In the genomic region with DNA sequence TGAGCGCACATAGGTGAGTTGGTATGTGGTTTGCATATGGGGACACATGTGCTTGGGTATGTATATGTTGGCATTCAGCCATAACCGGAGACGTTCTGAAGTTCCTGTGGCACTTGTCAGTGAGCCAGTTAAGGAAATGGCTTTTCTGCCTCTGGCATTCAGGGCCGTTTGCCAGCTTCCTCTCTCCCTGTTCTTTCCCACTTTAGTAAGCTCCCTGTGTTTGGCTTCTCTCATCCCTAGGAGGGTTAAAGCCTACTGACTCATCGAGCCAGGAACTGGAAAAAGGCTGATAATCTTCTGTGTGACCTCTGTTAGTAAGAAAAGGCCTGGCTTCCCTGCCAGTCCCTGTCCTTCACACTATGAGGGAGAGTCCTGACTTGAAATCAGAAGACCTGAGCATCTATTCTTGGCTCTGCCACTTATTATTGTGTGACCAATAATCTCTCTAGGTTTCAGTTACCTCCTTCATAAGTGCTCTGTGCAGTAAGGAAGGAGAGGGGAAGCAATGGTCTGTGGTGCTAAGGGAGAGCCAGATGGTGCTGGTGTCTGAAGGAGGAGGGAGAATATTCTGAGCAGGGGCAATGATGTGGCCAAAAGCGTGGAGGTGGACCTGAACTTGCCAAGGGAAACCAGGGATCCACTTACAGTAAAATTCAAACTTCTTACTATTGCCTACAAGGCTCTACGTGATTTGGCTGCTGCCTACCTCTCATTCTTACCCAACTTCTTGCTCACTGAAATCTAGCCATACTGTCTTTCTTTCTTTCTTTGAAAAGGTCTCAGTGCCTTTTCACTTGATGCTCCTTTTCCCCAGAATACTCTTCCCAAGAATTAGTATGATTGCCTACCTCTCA, we compare ENCODE assay signal across 1 cellular context.
TF ChIP-seq lines count a peak whose summit lies in the region.

No MANE protein-coding gene starts in this region.

TF ChIP-seq in HEK293, 187 proteins besides CTCF, POLR2A, EP300 and RAD21 (continued from another document):
- TF ChIP-seq ZNF600 (tag by site-specific recombination; IDR thresholded peaks at IDR 0.05) (peak; percentile 77), ZNF658 (tag by site-specific recombination; IDR thresholded peaks at IDR 0.05) (no peak), HOXA7 (CRISPR knock-in tag; IDR thresholded peaks at IDR 0.05; ENCODE audit: borderline replicate concordance) (no peak), SETDB1 (IDR thresholded peaks at IDR 0.05; ENCODE audit: insufficient read length, low read length) (no peak), ZNF302 (tag by site-specific recombination; IDR thresholded peaks at IDR 0.05; ENCODE audit: low read depth) (no peak), ZNF596 (tag by site-specific recombination; IDR thresholded peaks at IDR 0.05) (no peak), MEIS1 (CRISPR knock-in tag; IDR thresholded peaks at IDR 0.05; ENCODE audit: borderline replicate concordance) (no peak), ZNF654 (tag by site-specific recombination; IDR thresholded peaks at IDR 0.05; ENCODE audit: low read depth) (no peak), ZNF571 (tag by site-specific recombination; IDR thresholded peaks at IDR 0.05) (no peak), ZBTB17 (tag by site-specific recombination; IDR thresholded peaks at IDR 0.05) (peak; percentile 72), ZNF202 (tag by site-specific recombination; IDR thresholded peaks at IDR 0.05; ENCODE audit: borderline replicate concordance) (no peak), PRDM1 (tag by site-specific recombination; IDR thresholded peaks at IDR 0.05) (no peak), KLF9 (tag by site-specific recombination; IDR thresholded peaks at IDR 0.05; ENCODE audit: low read depth) (no peak), ZSCAN30 (tag by site-specific recombination; IDR thresholded peaks at IDR 0.05) (0 out of 2 replicates have a peak, but pooled peaks have one; percentile 23), ZNF664 (tag by site-specific recombination; IDR thresholded peaks at IDR 0.05) (no peak), ZNF248 (tag by site-specific recombination; IDR thresholded peaks at IDR 0.05) (no peak), TRIM28 (IDR thresholded peaks at IDR 0.05; ENCODE audit: borderline replicate concordance, low read length) (no peak), ZNF211 (tag by site-specific recombination; IDR thresholded peaks at IDR 0.05; ENCODE audit: low read depth) (no peak)
- TF ChIP-seq, protein P1, sequence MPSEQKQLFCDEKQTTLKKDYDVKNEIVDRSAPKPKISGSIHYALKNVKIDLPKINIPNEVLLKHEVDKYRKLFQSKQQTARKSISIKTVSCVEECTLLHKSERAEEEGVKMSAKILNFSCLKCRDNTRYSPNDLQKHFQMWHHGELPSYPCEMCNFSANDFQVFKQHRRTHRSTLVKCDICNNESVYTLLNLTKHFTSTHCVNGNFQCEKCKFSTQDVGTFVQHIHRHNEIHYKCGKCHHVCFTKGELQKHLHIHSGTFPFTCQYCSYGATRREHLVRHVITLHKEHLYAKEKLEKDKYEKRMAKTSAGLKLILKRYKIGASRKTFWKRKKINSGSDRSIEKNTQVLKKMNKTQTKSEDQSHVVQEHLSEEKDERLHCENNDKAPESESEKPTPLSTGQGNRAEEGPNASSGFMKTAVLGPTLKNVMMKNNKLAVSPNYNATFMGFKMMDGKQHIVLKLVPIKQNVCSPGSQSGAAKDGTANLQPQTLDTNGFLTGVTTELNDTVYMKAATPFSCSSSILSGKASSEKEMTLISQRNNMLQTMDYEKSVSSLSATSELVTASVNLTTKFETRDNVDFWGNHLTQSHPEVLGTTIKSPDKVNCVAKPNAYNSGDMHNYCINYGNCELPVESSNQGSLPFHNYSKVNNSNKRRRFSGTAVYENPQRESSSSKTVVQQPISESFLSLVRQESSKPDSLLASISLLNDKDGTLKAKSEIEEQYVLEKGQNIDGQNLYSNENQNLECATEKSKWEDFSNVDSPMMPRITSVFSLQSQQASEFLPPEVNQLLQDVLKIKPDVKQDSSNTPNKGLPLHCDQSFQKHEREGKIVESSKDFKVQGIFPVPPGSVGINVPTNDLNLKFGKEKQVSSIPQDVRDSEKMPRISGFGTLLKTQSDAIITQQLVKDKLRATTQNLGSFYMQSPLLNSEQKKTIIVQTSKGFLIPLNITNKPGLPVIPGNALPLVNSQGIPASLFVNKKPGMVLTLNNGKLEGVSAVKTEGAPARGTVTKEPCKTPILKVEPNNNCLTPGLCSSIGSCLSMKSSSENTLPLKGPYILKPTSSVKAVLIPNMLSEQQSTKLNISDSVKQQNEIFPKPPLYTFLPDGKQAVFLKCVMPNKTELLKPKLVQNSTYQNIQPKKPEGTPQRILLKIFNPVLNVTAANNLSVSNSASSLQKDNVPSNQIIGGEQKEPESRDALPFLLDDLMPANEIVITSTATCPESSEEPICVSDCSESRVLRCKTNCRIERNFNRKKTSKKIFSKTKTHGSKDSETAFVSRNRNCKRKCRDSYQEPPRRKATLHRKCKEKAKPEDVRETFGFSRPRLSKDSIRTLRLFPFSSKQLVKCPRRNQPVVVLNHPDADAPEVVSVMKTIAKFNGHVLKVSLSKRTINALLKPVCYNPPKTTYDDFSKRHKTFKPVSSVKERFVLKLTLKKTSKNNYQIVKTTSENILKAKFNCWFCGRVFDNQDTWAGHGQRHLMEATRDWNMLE (tag by site-specific recombination; conservative IDR thresholded peaks at IDR 0.05; ENCODE audit: low read depth), result 0 out of 2 replicates have a peak, but pooled peaks have one; percentile 27
